Comparison of ENCODE assay signal across 22 cellular contexts in the genomic region with DNA sequence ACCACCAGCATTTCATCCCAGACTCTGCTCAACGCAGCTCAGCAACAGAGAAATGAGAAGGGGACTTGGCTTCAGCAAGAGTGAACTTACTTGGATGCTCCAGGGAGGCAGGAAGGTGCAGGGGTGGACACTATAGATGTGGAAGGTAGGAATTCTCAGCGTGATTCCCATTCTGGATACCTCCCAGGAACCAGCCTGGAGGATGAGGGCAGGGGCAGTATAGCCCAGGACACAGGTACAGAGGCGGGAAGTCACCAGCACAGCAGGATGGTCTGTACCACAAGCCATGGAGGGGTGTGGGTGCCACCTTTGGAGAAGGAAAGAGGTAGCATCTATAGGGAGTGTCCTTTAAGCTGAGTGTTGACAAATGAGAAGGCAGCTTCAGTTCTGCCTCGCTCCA.
"Had no signal": no experiment of that assay in that cellular context is flagged by ENCODE, and none has a peak within 500 bp of the region (broad histone marks: within the 10 kb centered on the region; RNA-seq: fewer than 3 reads in every experiment).

No MANE protein-coding gene starts in this region.

- H3K4me3 ChIP-seq: MG63, PC-9, Peyer's patch, SJCRH30 had no signal

- H3K9me3 ChIP-seq: MG63, Peyer's patch had no signal

- H3K27me3 ChIP-seq: MG63, Peyer's patch, SJCRH30 had no signal

- H3K27ac ChIP-seq: PC-9, Peyer's patch, SJCRH30 had no signal

- H3K4me2 ChIP-seq: PC-9 had no signal

- ATAC-seq: HepG2, Right ventricle myocardium inferior, SK-N-SH treated with all-trans-retinoic acid at 6 μM for 48 hours had no signal

- H3K36me3 ChIP-seq: MG63, Peyer's patch, SJCRH30 had no signal

- DNase-seq: IMR-90; Karpas-422; KG1; MG63; NCI-H1092; NCI-H1105 treated with DMSO at 0.1 percent for 48 hours; NCI-H1417 treated with DMSO at 0.1 percent for 48 hours; NCI-H146; NCI-H1930; NCI-H2081; NCI-H2107; NCI-H446; NCI-H82; NK-92 treated with Interleukin-12 subunit alpha and Interleukin-12 subunit beta, amount 100 ng/mL, for 24 hours; OCI-M1; PC-9; Peyer's patch; T-helper 1 cell had no signal

- H2AFZ ChIP-seq: PC-9 had no signal

- H3K4me1 ChIP-seq: Peyer's patch had no signal
